ENCODE assay signal across 20 cellular contexts in the genomic region with DNA sequence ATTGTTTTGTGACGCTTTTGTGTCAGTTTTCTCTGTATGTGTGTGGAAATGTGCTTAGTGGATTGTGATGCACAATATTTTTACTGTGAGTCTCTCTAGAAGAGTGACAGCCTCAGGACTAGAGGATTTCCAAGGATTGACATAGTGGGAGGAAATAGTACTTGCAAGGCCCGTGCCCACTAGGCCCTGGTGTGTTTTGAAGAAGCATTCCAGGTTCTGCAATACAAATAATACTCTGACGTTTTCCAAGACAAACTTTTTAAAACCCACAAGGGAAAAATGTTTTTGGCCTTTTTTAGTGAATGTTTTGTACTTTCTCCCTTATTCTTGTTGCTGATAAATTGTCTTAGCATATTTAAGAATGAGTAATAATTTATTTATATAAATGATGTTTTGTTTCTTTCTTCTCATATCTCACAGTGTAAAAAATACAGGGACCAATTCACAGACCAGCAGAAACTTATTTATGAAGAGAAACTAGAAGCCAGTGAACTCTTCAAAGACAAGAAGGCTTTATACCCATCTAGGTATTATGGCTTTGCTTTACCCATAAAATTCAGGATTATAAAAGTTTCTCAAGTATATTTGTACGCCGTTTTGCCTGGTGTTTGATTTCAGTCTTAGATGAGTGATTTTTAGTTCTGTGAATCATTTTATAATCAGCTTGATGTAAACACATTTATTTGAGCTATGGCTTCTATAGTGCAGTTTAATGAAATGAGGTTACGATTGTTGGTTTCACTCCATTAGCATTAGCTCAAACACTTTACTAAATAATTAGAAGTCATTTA.
"Had no signal": no experiment of that assay in that cellular context is flagged by ENCODE, and none has a peak within 500 bp of the region (broad histone marks: within the 10 kb centered on the region; RNA-seq: fewer than 3 reads in every experiment).

No MANE protein-coding gene starts in this region.

- H3K9me3 Mint-ChIP-seq: activated CD4-positive, alpha-beta memory T cell treated with anti-CD3 and anti-CD28 coated beads, Interleukin-2, amount 10 ng/mL, durations not matched to agents 7 days and 5 days; activated T-cell treated with anti-CD3 and anti-CD28 coated beads, Interleukin-2, amount 50 U/mL, for 24 hours; naive thymus-derived CD4-positive, alpha-beta T cell; WTC11 had no signal

- H3K27ac Mint-ChIP-seq: activated CD4-positive, alpha-beta memory T cell treated with anti-CD3 and anti-CD28 coated beads, Interleukin-2, amount 10 ng/mL, durations not matched to agents 7 days and 5 days; activated T-cell treated with anti-CD3 and anti-CD28 coated beads, Interleukin-2, amount 50 U/mL, for 24 hours; naive thymus-derived CD4-positive, alpha-beta T cell; T-helper 17 cell; WTC11 had no signal

- H3K4me1 ChIP-seq: breast epithelium, right atrium auricular region had no signal

- H3K4me3 Mint-ChIP-seq: activated CD4-positive, alpha-beta memory T cell treated with anti-CD3 and anti-CD28 coated beads, Interleukin-2, amount 10 ng/mL, durations not matched to agents 7 days and 5 days; activated T-cell treated with anti-CD3 and anti-CD28 coated beads, Interleukin-2, amount 50 U/mL, for 24 hours; naive thymus-derived CD4-positive, alpha-beta T cell; T-helper 17 cell; WTC11 had no signal

- H3K4me1 Mint-ChIP-seq: activated CD4-positive, alpha-beta memory T cell treated with anti-CD3 and anti-CD28 coated beads, Interleukin-2, amount 10 ng/mL, durations not matched to agents 7 days and 5 days; T-helper 17 cell; WTC11 had no signal

- ATAC-seq: esophagus mucosa; naive thymus-derived CD4-positive, alpha-beta T cell; stimulated activated naive CD8-positive, alpha-beta T cell treated with anti-CD3 and anti-CD28 coated beads, Interleukin-15, Interleukin-2, amounts not matched to agents 100 U/mL and 50 U/mL, for 24 hours; T-helper 17 cell; WTC11 had no signal

- H3K4me3 ChIP-seq: breast epithelium, dorsolateral prefrontal cortex, right atrium auricular region had no signal

- H3K27me3 ChIP-seq: breast epithelium, dorsolateral prefrontal cortex, right atrium auricular region had no signal

- H3K27ac ChIP-seq: breast epithelium had no signal

- H3K27me3 Mint-ChIP-seq: activated CD4-positive, alpha-beta memory T cell treated with anti-CD3 and anti-CD28 coated beads, Interleukin-2, amount 10 ng/mL, durations not matched to agents 7 days and 5 days; activated T-cell treated with anti-CD3 and anti-CD28 coated beads, Interleukin-2, amount 50 U/mL, for 24 hours; naive thymus-derived CD4-positive, alpha-beta T cell; T-helper 17 cell had no signal

- H3K36me3 ChIP-seq: breast epithelium had no signal

- DNase-seq: activated CD4-positive, alpha-beta memory T cell treated with anti-CD3 and anti-CD28 coated beads, Interleukin-2, amount 10 ng/mL, durations not matched to agents 7 days and 5 days; activated CD4-positive, alpha-beta T cell treated with anti-CD3 and anti-CD28 coated beads for 4 hours; activated effector memory CD4-positive, alpha-beta T cell treated with Interleukin-2 at 50 U/mL for 16 hours; activated naive CD4-positive, alpha-beta T cell treated with anti-CD3 and anti-CD28 coated beads, Interleukin-2, amount 50 U/mL, for 16 hours; activated T-cell treated with anti-CD3 and anti-CD28 coated beads, Interleukin-2, amount 50 U/mL, for 24 hours; amniotic stem cell; cerebellar nuclear complex; dorsolateral prefrontal cortex; foreskin melanocyte; head of caudate nucleus; naive thymus-derived CD4-positive, alpha-beta T cell; posterior cingulate gyrus; SIG-M5; small intestine; stimulated activated naive CD8-positive, alpha-beta T cell treated with anti-CD3 and anti-CD28 coated beads, Interleukin-15, Interleukin-2, amounts not matched to agents 100 U/mL and 50 U/mL, for 24 hours; T-helper 17 cell had no signal

- H3K9me3 ChIP-seq: breast epithelium, right atrium auricular region had no signal
